ENCODE assay signal across 14 cellular contexts in the genomic region with DNA sequence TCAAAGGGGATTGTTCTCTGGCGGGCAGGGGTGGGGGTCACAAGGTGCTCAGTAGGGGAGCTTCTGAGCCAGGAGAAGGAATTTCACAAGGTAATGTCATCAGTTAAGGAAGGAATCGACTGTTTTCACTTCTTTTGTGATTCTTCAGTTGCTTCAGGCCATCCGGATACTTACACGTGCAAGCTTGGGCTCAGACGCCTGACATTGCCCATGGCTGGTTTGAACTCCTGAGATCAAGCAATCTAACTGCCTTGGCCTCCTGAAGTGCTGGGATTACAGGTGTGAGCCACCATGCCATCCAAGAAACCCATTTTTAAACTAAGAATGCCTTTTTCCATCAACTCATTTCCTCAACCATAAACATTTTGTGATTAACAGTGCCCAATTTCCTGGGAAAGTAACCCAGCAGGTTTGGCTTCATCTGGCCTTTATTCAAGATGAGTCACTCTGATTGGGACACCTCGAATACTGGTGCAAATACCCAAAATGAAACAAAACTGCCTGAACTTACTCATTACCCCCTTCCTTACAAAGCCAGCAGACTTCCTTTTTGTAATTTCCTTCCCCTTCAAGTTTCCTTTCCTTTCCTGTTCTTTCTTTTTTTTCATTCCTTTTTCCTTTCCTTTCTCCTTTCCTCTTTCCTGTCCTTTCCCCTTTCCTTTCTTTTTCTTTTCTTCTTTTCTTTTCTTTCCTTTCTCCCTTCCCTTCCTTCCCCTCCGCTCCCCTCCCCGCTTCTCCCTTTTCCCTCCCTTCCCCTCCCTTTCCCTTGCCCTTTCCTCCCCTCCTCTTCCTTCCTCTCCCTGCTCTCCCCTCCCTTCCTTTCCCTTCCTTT. TPM values are rescaled to one million over a fixed set of nuclear protein-coding genes. Genes with fewer than 3 reads are reported as not detected.
DNase-seq lines count a peak whose midpoint lies in the region; ATAC-seq, FAIRE-seq and TF ChIP-seq lines count a peak whose summit lies in the region.
"Had no signal": no experiment of that assay in that cellular context is flagged by ENCODE, and none has a peak within 500 bp of the region (broad histone marks: within the 10 kb centered on the region; RNA-seq: fewer than 3 reads in every experiment).

No MANE protein-coding gene starts in this region.

- H2AFZ ChIP-seq in keratinocyte (ENCODE audit: control insufficient read depth, low read length), result no peak overlapping the region

- no peak overlapping the region for H3K4me3 Mint-ChIP-seq in activated T-helper 2 cell treated with anti-CD3 and anti-CD28 coated beads, Interferon-gamma antibody, Interleukin-2, Interleukin-4, amounts not matched to agents 10 μg/mL and 5 μg/mL and 100 μg/mL, durations not matched to agents 14 hours and 24 hours and 36 hours (ENCODE audit: low read depth)

- peaks cover 0 to 7% (median 0%) of the 10 kb centered on the region in 11 experiments; a peak in 3 of 22 replicates for H3K9me3 ChIP-seq in BLaER1 treated with 17β-estradiol and CSF1 and Interleukin-3, amounts not matched to agents 10 nM and 100 nM (replicated peaks in 1 of 11)
- no peaks in the 10 kb centered on the region for H3K9me3 ChIP-seq in keratinocyte (ENCODE audit: control insufficient read depth, low read depth, low read length)
- H3K9me3 ChIP-seq: ascending aorta, right lobe of liver had no signal

- no peaks in the 10 kb centered on the region for H3K27me3 Mint-ChIP-seq in activated T-helper 2 cell treated with anti-CD3 and anti-CD28 coated beads, Interferon-gamma antibody, Interleukin-2, Interleukin-4, amounts not matched to agents 10 μg/mL and 5 μg/mL and 100 μg/mL, durations not matched to agents 14 hours and 24 hours and 36 hours (ENCODE audit: low read depth)

- H3K4me1 ChIP-seq in BLaER1 treated with 17β-estradiol and CSF1 and Interleukin-3, amounts not matched to agents 10 nM and 100 nM, result peaks cover 68 to 95% (median 82%) of the 10 kb centered on the region in 10 experiments
- H3K4me1 ChIP-seq in keratinocyte (ENCODE audit: control insufficient read depth, extremely low read depth, insufficient read depth, low read length), result peaks cover 18% of the 10 kb centered on the region
- H3K4me1 ChIP-seq: ascending aorta, right lobe of liver had no signal

- no peak overlapping the region for H3K4me3 ChIP-seq in BLaER1 treated with 17β-estradiol and CSF1 and Interleukin-3, amounts not matched to agents 10 nM and 100 nM
- no peak overlapping the region for H3K4me3 ChIP-seq in keratinocyte (ENCODE audit: control insufficient read depth in 2 of 3, extremely low read depth in 1 of 3, insufficient read depth in 2 of 3, low read depth in 1 of 3, low read length in 3 of 3)
- H3K4me3 ChIP-seq: ascending aorta, right lobe of liver had no signal

- peak overlapping the region; percentile 48 for H3K27ac Mint-ChIP-seq in activated T-helper 2 cell treated with anti-CD3 and anti-CD28 coated beads, Interferon-gamma antibody, Interleukin-2, Interleukin-4, amounts not matched to agents 10 μg/mL and 5 μg/mL and 100 μg/mL, durations not matched to agents 14 hours and 24 hours and 36 hours

- no peaks in the 10 kb centered on the region for H3K36me3 ChIP-seq in BLaER1 treated with 17β-estradiol and CSF1 and Interleukin-3, amounts not matched to agents 10 nM and 100 nM
- H3K36me3 ChIP-seq in keratinocyte (ENCODE audit: control insufficient read depth in 2 of 2, extremely low read depth in 1 of 2, insufficient read depth in 2 of 2, low read length in 2 of 2), result no peaks in the 10 kb centered on the region
- H3K36me3 ChIP-seq: ascending aorta, right lobe of liver had no signal

- dilution Hi-C loops in keratinocyte (cut with MboI; ENCODE audit: extremely low pct_ligation_motif_present, low sequenced_read_pairs), result no loop called here

- no peaks in the 10 kb centered on the region for H3K27me3 ChIP-seq in BLaER1 treated with 17β-estradiol and CSF1 and Interleukin-3, amounts not matched to agents 10 nM and 100 nM
- H3K27me3 ChIP-seq in keratinocyte (ENCODE audit: control insufficient read depth, extremely low read depth, insufficient read depth, low read length), result no peaks in the 10 kb centered on the region
- H3K27me3 ChIP-seq: ascending aorta, right lobe of liver had no signal

- no peaks in the 10 kb centered on the region for H3K36me3 Mint-ChIP-seq in activated T-helper 2 cell treated with anti-CD3 and anti-CD28 coated beads, Interferon-gamma antibody, Interleukin-2, Interleukin-4, amounts not matched to agents 10 μg/mL and 5 μg/mL and 100 μg/mL, durations not matched to agents 14 hours and 24 hours and 36 hours (ENCODE audit: low read depth)

- H3K9me1 ChIP-seq in keratinocyte (ENCODE audit: control insufficient read depth, extremely low read depth, insufficient read depth, low read length), result no peaks in the 10 kb centered on the region

- H3K4me2 ChIP-seq in BLaER1 treated with 17β-estradiol and CSF1 and Interleukin-3, amounts not matched to agents 10 nM and 100 nM, result peak overlapping the region in 10 of 11 experiments; percentile 1 to 85 (median 41); a peak in 14 of 22 replicates
- peak overlapping the region; percentile 35 for H3K4me2 ChIP-seq in keratinocyte (ENCODE audit: control insufficient read depth, extremely low read depth, insufficient read depth, low read depth, low read length)

- peak; percentile 44 for FAIRE-seq in keratinocyte (lab: Jason Lieb, UNC)
- FAIRE-seq: H54 had no signal

- no peak for TF ChIP-seq CTCF in keratinocyte (optimal IDR thresholded peaks at IDR 0.05 in 1 of 3, IDR thresholded peaks at IDR 0.05 in 1 of 3, conservative IDR thresholded peaks at IDR 0.05 in 1 of 3; ENCODE audit: extremely low read depth in 1 of 3, insufficient read depth in 2 of 3, low read length in 3 of 3)

- H4K20me1 ChIP-seq in BLaER1 treated with 17β-estradiol and CSF1 and Interleukin-3, amounts not matched to agents 10 nM and 100 nM, result no peaks in the 10 kb centered on the region
- no peaks in the 10 kb centered on the region for H4K20me1 ChIP-seq in keratinocyte (ENCODE audit: control insufficient read depth, extremely low read depth, insufficient read depth, low read length)

- H3K27ac ChIP-seq in BLaER1 treated with 17β-estradiol and CSF1 and Interleukin-3, amounts not matched to agents 10 nM and 100 nM, result peak overlapping the region in 8 of 11 experiments; percentile 6 to 82 (median 60); a peak in 14 of 22 replicates
- H3K27ac ChIP-seq in keratinocyte (ENCODE audit: control insufficient read depth, insufficient read depth, low read length), result no peak overlapping the region
- H3K27ac ChIP-seq: ascending aorta, right lobe of liver had no signal

- intact Hi-C loops in activated T-helper 2 cell treated with anti-CD3 and anti-CD28 coated beads, Interferon-gamma antibody, Interleukin-2, Interleukin-4, amounts not matched to agents 10 μg/mL and 5 μg/mL and 100 μg/mL, durations not matched to agents 14 hours and 24 hours and 36 hours (cut with micrococcal nuclease), result no loop called here

- H3K9ac ChIP-seq in BLaER1 treated with 17β-estradiol and CSF1 and Interleukin-3, amounts not matched to agents 10 nM and 100 nM, result 0 out of 22 replicates have a peak overlapping the region, but pooled peaks of 1 of the 11 experiments have one; percentile 25
- H3K9ac ChIP-seq in keratinocyte (ENCODE audit: control insufficient read depth, extremely low read depth, insufficient read depth, low read length), result no peak overlapping the region

- no peaks in the 10 kb centered on the region for H3K9me3 Mint-ChIP-seq in activated T-helper 2 cell treated with anti-CD3 and anti-CD28 coated beads, Interferon-gamma antibody, Interleukin-2, Interleukin-4, amounts not matched to agents 10 μg/mL and 5 μg/mL and 100 μg/mL, durations not matched to agents 14 hours and 24 hours and 36 hours

- peaks cover 46% of the 10 kb centered on the region for H3K4me1 Mint-ChIP-seq in activated T-helper 2 cell treated with anti-CD3 and anti-CD28 coated beads, Interferon-gamma antibody, Interleukin-2, Interleukin-4, amounts not matched to agents 10 μg/mL and 5 μg/mL and 100 μg/mL, durations not matched to agents 14 hours and 24 hours and 36 hours (ENCODE audit: low read depth)

- no peak for ATAC-seq in GM18873 (IDR thresholded peaks at IDR 0.05; ENCODE audit: low FRiP score, unreplicated experiment)
- ATAC-seq: left ventricle myocardium superior had no signal

- DNase-seq in HS-5 (ENCODE audit: low read depth) (peak; percentile 58), keratinocyte (ENCODE audit: low read depth, low spot score) (no peak), NCI-H1930 (lab: John Stamatoyannopoulos, UW) (no peak), mesenteric fat pad (ENCODE audit: low spot score) (no peak)
- DNase-seq in activated T-helper 2 cell treated with anti-CD3 and anti-CD28 coated beads, Interferon-gamma antibody, Interleukin-2, Interleukin-4, amounts not matched to agents 10 μg/mL and 5 μg/mL and 100 μg/mL, durations not matched to agents 14 hours and 24 hours and 36 hours (ENCODE audit: low spot score), result no peak
- no peak for DNase-seq in stimulated activated CD8-positive, alpha-beta memory T cell treated with anti-CD3 and anti-CD28 coated beads, Interleukin-4, amount 100 ng/mL, for 48 hours
- DNase-seq: erythroblast, left ventricle myocardium superior, right lobe of liver, RPMI8226 had no signal

- H3K79me2 ChIP-seq in keratinocyte (ENCODE audit: control insufficient read depth, insufficient read depth, low read length), result no peaks in the 10 kb centered on the region

RNA-seq across cellular contexts. Expression of gene RNASE10, which starts 10.2 kb away (rescaled TPM):
- total RNA-seq in activated T-helper 2 cell treated with anti-CD3 and anti-CD28 coated beads, Interferon-gamma antibody, Interleukin-2, Interleukin-4, amounts not matched to agents 10 μg/mL and 5 μg/mL and 100 μg/mL, durations not matched to agents 14 hours and 24 hours and 36 hours, result 0.16 and 0.21 TPM in 2 replicates
- not detected in 3 replicates for polyA plus RNA-seq in keratinocyte
- polyA plus RNA-seq in keratinocyte (2011; ENCODE audit: low read depth), result not detected
- polyA plus RNA-seq in keratinocyte (2011; cell fraction: cytosol; rRNA removed), result not detected in 2 replicates
- not detected in 2 replicates for polyA plus RNA-seq in keratinocyte (2011; cell fraction: nucleus; rRNA removed)
- polyA plus RNA-seq in keratinocyte (2012; ENCODE audit: low replicate concordance), result 0.18 TPM in 1 of 2 replicates, not detected in the other
- not detected in 3 replicates for polyA minus RNA-seq in keratinocyte
- not detected for polyA minus RNA-seq in keratinocyte (2011; cell fraction: cytosol; rRNA and poly(A)+ RNA removed)
- not detected in 2 replicates for polyA minus RNA-seq in keratinocyte (2011; cell fraction: nucleus; rRNA and poly(A)+ RNA removed)
- total RNA-seq in mesenteric fat pad, result not detected
- total RNA-seq: ascending aorta had no signal

RNA-seq across cellular contexts. Expression of gene PNP, which starts 25.9 kb away (rescaled TPM):
- 133 and 137 TPM in 2 replicates for total RNA-seq in activated T-helper 2 cell treated with anti-CD3 and anti-CD28 coated beads, Interferon-gamma antibody, Interleukin-2, Interleukin-4, amounts not matched to agents 10 μg/mL and 5 μg/mL and 100 μg/mL, durations not matched to agents 14 hours and 24 hours and 36 hours
- polyA plus RNA-seq in keratinocyte, result 227 to 325 TPM (median 243 TPM) in 3 replicates
- 141 TPM for polyA plus RNA-seq in keratinocyte (2011; ENCODE audit: low read depth)
- polyA plus RNA-seq in keratinocyte (2011; cell fraction: cytosol; rRNA removed), result 155 and 222 TPM in 2 replicates
- 235 and 335 TPM in 2 replicates for polyA plus RNA-seq in keratinocyte (2011; cell fraction: nucleus; rRNA removed)
- polyA plus RNA-seq in keratinocyte (2012; ENCODE audit: low replicate concordance), result 131 and 182 TPM in 2 replicates
- 94.9 to 155 TPM (median 144 TPM) in 3 replicates for polyA minus RNA-seq in keratinocyte
- 130 TPM for polyA minus RNA-seq in keratinocyte (2011; cell fraction: cytosol; rRNA and poly(A)+ RNA removed)
- 82.4 and 109 TPM in 2 replicates for polyA minus RNA-seq in keratinocyte (2011; cell fraction: nucleus; rRNA and poly(A)+ RNA removed)
- 69.1 TPM for total RNA-seq in mesenteric fat pad

RNA-seq across cellular contexts. Expression of gene PIP4P1, which starts 33.9 kb away (rescaled TPM):
- 28.2 and 33.7 TPM in 2 replicates for total RNA-seq in activated T-helper 2 cell treated with anti-CD3 and anti-CD28 coated beads, Interferon-gamma antibody, Interleukin-2, Interleukin-4, amounts not matched to agents 10 μg/mL and 5 μg/mL and 100 μg/mL, durations not matched to agents 14 hours and 24 hours and 36 hours
- 34.4 to 37.5 TPM (median 35.6 TPM) in 3 replicates for polyA plus RNA-seq in keratinocyte
- polyA plus RNA-seq in keratinocyte (2011; ENCODE audit: low read depth), result 6.4 TPM
- polyA plus RNA-seq in keratinocyte (2011; cell fraction: cytosol; rRNA removed), result 20.7 and 21.3 TPM in 2 replicates
- polyA plus RNA-seq in keratinocyte (2011; cell fraction: nucleus; rRNA removed), result 54.0 and 78.6 TPM in 2 replicates
- 20.7 and 53.9 TPM in 2 replicates for polyA plus RNA-seq in keratinocyte (2012; ENCODE audit: low replicate concordance)
- 21.7 to 49.1 TPM (median 24.5 TPM) in 3 replicates for polyA minus RNA-seq in keratinocyte
- 13.2 TPM for polyA minus RNA-seq in keratinocyte (2011; cell fraction: cytosol; rRNA and poly(A)+ RNA removed)
- polyA minus RNA-seq in keratinocyte (2011; cell fraction: nucleus; rRNA and poly(A)+ RNA removed), result 8.8 and 17.1 TPM in 2 replicates
- total RNA-seq in mesenteric fat pad, result 28.0 TPM

RNA-seq across cellular contexts. Expression of gene APEX1, which starts 40.1 kb away (rescaled TPM):
- total RNA-seq in activated T-helper 2 cell treated with anti-CD3 and anti-CD28 coated beads, Interferon-gamma antibody, Interleukin-2, Interleukin-4, amounts not matched to agents 10 μg/mL and 5 μg/mL and 100 μg/mL, durations not matched to agents 14 hours and 24 hours and 36 hours, result 217 and 228 TPM in 2 replicates
- 211 to 234 TPM (median 212 TPM) in 3 replicates for polyA plus RNA-seq in keratinocyte
- 88.5 TPM for polyA plus RNA-seq in keratinocyte (2011; ENCODE audit: low read depth)
- polyA plus RNA-seq in keratinocyte (2011; cell fraction: cytosol; rRNA removed), result 197 and 230 TPM in 2 replicates
- polyA plus RNA-seq in keratinocyte (2011; cell fraction: nucleus; rRNA removed), result 218 and 243 TPM in 2 replicates
- polyA plus RNA-seq in keratinocyte (2012; ENCODE audit: low replicate concordance), result 92.5 and 147 TPM in 2 replicates
- 160 to 254 TPM (median 181 TPM) in 3 replicates for polyA minus RNA-seq in keratinocyte
- polyA minus RNA-seq in keratinocyte (2011; cell fraction: cytosol; rRNA and poly(A)+ RNA removed), result 72.9 TPM
- 27.0 and 46.1 TPM in 2 replicates for polyA minus RNA-seq in keratinocyte (2011; cell fraction: nucleus; rRNA and poly(A)+ RNA removed)
- total RNA-seq in mesenteric fat pad, result 118 TPM

RNA-seq across cellular contexts. Expression of gene OSGEP, which starts 40.5 kb away (rescaled TPM):
- 66.0 and 66.5 TPM in 2 replicates for total RNA-seq in activated T-helper 2 cell treated with anti-CD3 and anti-CD28 coated beads, Interferon-gamma antibody, Interleukin-2, Interleukin-4, amounts not matched to agents 10 μg/mL and 5 μg/mL and 100 μg/mL, durations not matched to agents 14 hours and 24 hours and 36 hours
- 28.8 to 36.6 TPM (median 34.5 TPM) in 3 replicates for polyA plus RNA-seq in keratinocyte
- polyA plus RNA-seq in keratinocyte (2011; ENCODE audit: low read depth), result 16.4 TPM
- 12.6 and 16.2 TPM in 2 replicates for polyA plus RNA-seq in keratinocyte (2011; cell fraction: cytosol; rRNA removed)
- polyA plus RNA-seq in keratinocyte (2011; cell fraction: nucleus; rRNA removed), result 88.7 and 89.7 TPM in 2 replicates
- polyA plus RNA-seq in keratinocyte (2012; ENCODE audit: low replicate concordance), result 12.0 and 22.3 TPM in 2 replicates
- 23.5 to 35.4 TPM (median 27.6 TPM) in 3 replicates for polyA minus RNA-seq in keratinocyte
- 21.3 TPM for polyA minus RNA-seq in keratinocyte (2011; cell fraction: cytosol; rRNA and poly(A)+ RNA removed)
- polyA minus RNA-seq in keratinocyte (2011; cell fraction: nucleus; rRNA and poly(A)+ RNA removed), result 23.6 and 26.4 TPM in 2 replicates
- total RNA-seq in mesenteric fat pad, result 23.3 TPM
